In the genomic region with DNA sequence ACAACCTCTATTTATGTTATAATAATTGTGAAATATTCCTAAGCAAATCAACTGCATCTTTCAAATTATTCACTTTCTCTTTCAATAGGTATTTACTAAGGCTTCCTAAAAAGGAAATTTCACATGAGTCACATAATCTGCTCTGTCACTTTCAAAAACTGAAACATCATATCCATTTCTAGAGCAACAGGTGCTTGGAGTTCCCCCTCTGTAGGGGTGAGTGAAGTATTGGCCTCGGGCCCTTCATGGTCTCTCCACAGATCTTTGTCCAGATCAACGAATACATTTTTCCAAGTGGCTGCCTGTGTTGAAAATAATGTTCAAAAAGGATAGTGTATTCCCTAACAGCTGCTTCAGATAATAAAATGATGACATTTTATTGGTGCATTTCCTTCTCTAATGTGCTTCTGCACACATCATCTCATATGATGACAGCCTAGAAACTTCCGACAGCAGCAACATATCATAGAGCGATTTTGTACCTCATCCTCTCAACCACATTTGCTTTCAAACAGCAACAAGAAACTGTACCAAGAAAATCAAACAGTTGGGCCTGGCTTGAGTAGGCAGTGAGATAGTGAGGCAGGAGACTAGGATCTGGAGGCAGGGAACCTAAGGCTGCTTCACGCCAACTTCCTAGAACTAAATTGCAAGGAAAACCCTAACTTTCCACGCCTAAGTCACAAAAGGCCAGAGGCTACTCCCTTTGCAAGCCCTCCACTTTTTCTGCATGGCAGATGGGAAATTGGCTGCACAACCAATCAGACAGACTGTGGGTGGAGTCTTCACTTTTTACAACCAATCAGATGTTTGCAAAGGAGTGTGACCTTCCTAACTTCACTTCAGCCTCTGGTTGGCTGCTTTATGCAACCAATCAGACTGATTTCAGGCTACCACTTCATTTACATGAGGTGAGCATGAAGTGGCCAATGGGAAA, we compare ENCODE assay signal across 13 cellular contexts.
DNase-seq lines count a peak whose midpoint lies in the region; ATAC-seq, FAIRE-seq and TF ChIP-seq lines count a peak whose summit lies in the region.
"Had no signal": no experiment of that assay in that cellular context is flagged by ENCODE, and none has a peak within 500 bp of the region (broad histone marks: within the 10 kb centered on the region; RNA-seq: fewer than 3 reads in every experiment).

No MANE protein-coding gene starts in this region.

- intact Hi-C loops in HepG2 (cut with micrococcal nuclease; ENCODE audit: unreplicated experiment) (no loop called here), right lobe of liver (cut with DNase I) (no loop called here)

- no peaks in the 10 kb centered on the region for H3K36me3 Mint-ChIP-seq in T-helper 2 cell treated with Interferon-gamma antibody and Interleukin-4, amounts not matched to agents 5 μg/mL and 100 μg/mL, for 36 hours (ENCODE audit: low read depth)

- H3K9ac ChIP-seq in HepG2 (ENCODE audit: insufficient read depth, low read depth, low read length): no peak overlapping the region

- H3K4me3 ChIP-seq in HepG2 (replicated peaks in 1 of 3; ENCODE audit: insufficient read depth in 1 of 3, low read depth in 2 of 3, low read length in 3 of 3): no peak overlapping the region
- no peak overlapping the region for H3K4me3 ChIP-seq in right lobe of liver
- H3K4me3 ChIP-seq: ovary, SK-N-MC had no signal

- TF ChIP-seq POLR2A in HepG2 (IDR thresholded peaks at IDR 0.05; ENCODE audit: insufficient read depth in 1 of 2, low read depth in 2 of 2, low read length in 2 of 2) (no peak), right lobe of liver (IDR thresholded peaks at IDR 0.05) (no peak)

- no peak for TF ChIP-seq CTCF in HepG2 (CRISPR knock-in tag; IDR thresholded peaks at IDR 0.05)
- no peak for TF ChIP-seq CTCF in right lobe of liver (IDR thresholded peaks at IDR 0.05)

- H4K20me1 ChIP-seq in HepG2 (ENCODE audit: insufficient read depth, low read length): no peaks in the 10 kb centered on the region

- H3K27ac ChIP-seq in HepG2 (ENCODE audit: extremely low read length, insufficient read depth, low read length): no peak overlapping the region
- H3K27ac ChIP-seq in right lobe of liver: no peak overlapping the region
- H3K27ac ChIP-seq: epithelial cell of prostate, ovary, SK-N-MC had no signal

- POLR2A ChIA-PET in HepG2 (lab: Yijun Ruan, JAX): no interaction called here

- 0 out of 2 replicates have a peak overlapping the region, but pooled peaks have one; percentile 21 for H3K4me2 ChIP-seq in HepG2 (ENCODE audit: low read depth, low read length)

- no peak overlapping the region for H3K27ac Mint-ChIP-seq in T-helper 2 cell treated with Interferon-gamma antibody and Interleukin-4, amounts not matched to agents 5 μg/mL and 100 μg/mL, for 36 hours

- H3K4me1 Mint-ChIP-seq in T-helper 2 cell treated with Interferon-gamma antibody and Interleukin-4, amounts not matched to agents 5 μg/mL and 100 μg/mL, for 36 hours (ENCODE audit: low read depth): no peaks in the 10 kb centered on the region

- TF ChIP-seq RAD21 in HepG2 (CRISPR knock-in tag; IDR thresholded peaks at IDR 0.05): no peak

- no peak for ATAC-seq in HepG2
- no peak for ATAC-seq in right lobe of liver
- ATAC-seq in HG02610 (IDR thresholded peaks at IDR 0.05; ENCODE audit: unreplicated experiment): peak; percentile 98
- ATAC-seq in HG03457 (IDR thresholded peaks at IDR 0.05; ENCODE audit: unreplicated experiment): peak; percentile 93

- H3K27me3 Mint-ChIP-seq in T-helper 2 cell treated with Interferon-gamma antibody and Interleukin-4, amounts not matched to agents 5 μg/mL and 100 μg/mL, for 36 hours (ENCODE audit: low read depth): no peaks in the 10 kb centered on the region

- BruUV-seq in HepG2 (replicated peaks; lab: Mats Ljungman, UMichigan): no TSS peak

- H3K9me3 Mint-ChIP-seq in T-helper 2 cell treated with Interferon-gamma antibody and Interleukin-4, amounts not matched to agents 5 μg/mL and 100 μg/mL, for 36 hours: no peaks in the 10 kb centered on the region

- no peak for TF ChIP-seq EP300 in HepG2 (IDR thresholded peaks at IDR 0.05; ENCODE audit: low read depth in 2 of 2, low read length in 2 of 2)
- TF ChIP-seq EP300 in HepG2 (CRISPR knock-in tag; IDR thresholded peaks at IDR 0.05; ENCODE audit: borderline replicate concordance): no peak

- 61% methylated on average over 6 of the region's 6 CpGs for WGBS in HepG2 (ENCODE audit: low lambda C conversion rate)
- WGBS in right lobe of liver (ENCODE audit: insufficient coverage, low coverage, low lambda C conversion rate, missing lambda C conversion rate): 80% methylated on average over 6 of the region's 6 CpGs

- H3K36me3 ChIP-seq in HepG2 (replicated peaks in 1 of 2; ENCODE audit: control insufficient read depth in 1 of 2, insufficient read depth in 2 of 2, low read length in 2 of 2): no peaks in the 10 kb centered on the region
- no peaks in the 10 kb centered on the region for H3K36me3 ChIP-seq in right lobe of liver
- H3K36me3 ChIP-seq: ovary had no signal

- no peak for DNase-seq in HepG2 (ENCODE audit: low spot score)
- no peak for DNase-seq in right lobe of liver
- DNase-seq in 8988T: no peak
- no peak for DNase-seq in T-helper 2 cell
- DNase-seq in T-helper 2 cell treated with Interferon-gamma antibody and Interleukin-4, amounts not matched to agents 5 μg/mL and 100 μg/mL, for 36 hours (ENCODE audit: low spot score): no peak
- DNase-seq in NCI-H2171 treated with DMSO at 0.1 percent for 48 hours (lab: John Stamatoyannopoulos, UW): no peak
- DNase-seq: aorta, NCI-H2081 treated with DMSO at 0.1 percent for 48 hours, ovary had no signal

- no peaks in the 10 kb centered on the region for H3K9me3 ChIP-seq in HepG2 (ENCODE audit: low read length)
- H3K9me3 ChIP-seq in right lobe of liver: no peaks in the 10 kb centered on the region
- H3K9me3 ChIP-seq: ovary had no signal

- no peak for FAIRE-seq in HepG2 (lab: Jason Lieb, UNC)

- no peak overlapping the region for H3K4me3 Mint-ChIP-seq in T-helper 2 cell treated with Interferon-gamma antibody and Interleukin-4, amounts not matched to agents 5 μg/mL and 100 μg/mL, for 36 hours

- H3K27me3 ChIP-seq in HepG2 (ENCODE audit: control insufficient read depth in 1 of 2, insufficient read depth in 2 of 2, low read length in 2 of 2) (no peaks in the 10 kb centered on the region), right lobe of liver (no peaks in the 10 kb centered on the region)
- H3K27me3 ChIP-seq: ovary had no signal

- H3K79me2 ChIP-seq in HepG2 (ENCODE audit: insufficient read depth, low read length): no peaks in the 10 kb centered on the region

- CTCF ChIA-PET in HepG2 (lab: Yijun Ruan, JAX; ENCODE audit: low intra/inter-chr PET ratio, low total read pairs): no interaction called here

- in situ Hi-C loops in HepG2 (cut with HindIII; ENCODE audit: extremely low pct_ligation_motif_present, low pct_unique_long_range_greater_than_20kb): no loop called here

- H2AFZ ChIP-seq in HepG2 (ENCODE audit: low read length): no peak overlapping the region

- no peaks in the 10 kb centered on the region for H3K4me1 ChIP-seq in HepG2 (ENCODE audit: insufficient read depth, low read length)
- no peaks in the 10 kb centered on the region for H3K4me1 ChIP-seq in right lobe of liver

TF ChIP-seq in HepG2, 621 proteins besides CTCF, POLR2A, EP300 and RAD21:
- TF ChIP-seq ZNF749 (CRISPR knock-in tag; IDR thresholded peaks at IDR 0.05; ENCODE audit: borderline replicate concordance) (no peak), ZNF337 (CRISPR knock-in tag; IDR thresholded peaks at IDR 0.05; ENCODE audit: borderline replicate concordance, low read depth) (no peak), ZNF572 (CRISPR knock-in tag; IDR thresholded peaks at IDR 0.05) (no peak), ZZZ3 (CRISPR knock-in tag; IDR thresholded peaks at IDR 0.05; ENCODE audit: borderline replicate concordance) (no peak), NFIB (CRISPR knock-in tag; IDR thresholded peaks at IDR 0.05; ENCODE audit: borderline replicate concordance) (no peak), ZBTB42 (CRISPR knock-in tag; IDR thresholded peaks at IDR 0.05) (no peak), MED1 (CRISPR knock-in tag; IDR thresholded peaks at IDR 0.05) (no peak), ATM (IDR thresholded peaks at IDR 0.05; ENCODE audit: borderline replicate concordance) (no peak), ZNF317 (CRISPR knock-in tag; IDR thresholded peaks at IDR 0.05) (no peak), ZBTB7B (CRISPR knock-in tag; IDR thresholded peaks at IDR 0.05) (no peak), ZNF501 (CRISPR knock-in tag; IDR thresholded peaks at IDR 0.05) (no peak), ERF (CRISPR knock-in tag; IDR thresholded peaks at IDR 0.05) (no peak), ZNF296 (CRISPR knock-in tag; conservative IDR thresholded peaks at IDR 0.05) (no peak)
- TF ChIP-seq, protein P1, sequence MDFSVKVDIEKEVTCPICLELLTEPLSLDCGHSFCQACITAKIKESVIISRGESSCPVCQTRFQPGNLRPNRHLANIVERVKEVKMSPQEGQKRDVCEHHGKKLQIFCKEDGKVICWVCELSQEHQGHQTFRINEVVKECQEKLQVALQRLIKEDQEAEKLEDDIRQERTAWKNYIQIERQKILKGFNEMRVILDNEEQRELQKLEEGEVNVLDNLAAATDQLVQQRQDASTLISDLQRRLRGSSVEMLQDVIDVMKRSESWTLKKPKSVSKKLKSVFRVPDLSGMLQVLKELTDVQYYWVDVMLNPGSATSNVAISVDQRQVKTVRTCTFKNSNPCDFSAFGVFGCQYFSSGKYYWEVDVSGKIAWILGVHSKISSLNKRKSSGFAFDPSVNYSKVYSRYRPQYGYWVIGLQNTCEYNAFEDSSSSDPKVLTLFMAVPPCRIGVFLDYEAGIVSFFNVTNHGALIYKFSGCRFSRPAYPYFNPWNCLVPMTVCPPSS (IDR thresholded peaks at IDR 0.05): no peak
- TF ChIP-seq, protein P2, sequence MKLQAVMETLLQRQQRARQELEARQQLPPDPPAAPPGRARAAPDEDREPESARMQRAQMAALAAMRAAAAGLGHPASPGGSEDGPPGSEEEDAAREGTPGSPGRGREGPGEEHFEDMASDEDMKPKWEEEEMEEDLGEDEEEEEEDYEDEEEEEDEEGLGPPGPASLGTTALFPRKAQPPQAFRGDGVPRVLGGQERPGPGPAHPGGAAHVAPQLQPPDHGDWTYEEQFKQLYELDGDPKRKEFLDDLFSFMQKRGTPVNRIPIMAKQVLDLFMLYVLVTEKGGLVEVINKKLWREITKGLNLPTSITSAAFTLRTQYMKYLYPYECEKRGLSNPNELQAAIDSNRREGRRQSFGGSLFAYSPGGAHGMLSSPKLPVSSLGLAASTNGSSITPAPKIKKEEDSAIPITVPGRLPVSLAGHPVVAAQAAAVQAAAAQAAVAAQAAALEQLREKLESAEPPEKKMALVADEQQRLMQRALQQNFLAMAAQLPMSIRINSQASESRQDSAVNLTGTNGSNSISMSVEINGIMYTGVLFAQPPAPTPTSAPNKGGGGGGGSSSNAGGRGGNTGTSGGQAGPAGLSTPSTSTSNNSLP (IDR thresholded peaks at IDR 0.05; ENCODE audit: low read depth, low read length): no peak

Comparison
In these comparisons a context has a peak if more than half of its experiments do, and no peak if none do; other contexts are left out.
1. ATAC-seq: peak in HG02610 (single experiment) and HG03457 (single experiment); none in HepG2 (single experiment) and right lobe of liver (0 of 4).